ENCODE assay signal across 8 cellular contexts in the genomic region with DNA sequence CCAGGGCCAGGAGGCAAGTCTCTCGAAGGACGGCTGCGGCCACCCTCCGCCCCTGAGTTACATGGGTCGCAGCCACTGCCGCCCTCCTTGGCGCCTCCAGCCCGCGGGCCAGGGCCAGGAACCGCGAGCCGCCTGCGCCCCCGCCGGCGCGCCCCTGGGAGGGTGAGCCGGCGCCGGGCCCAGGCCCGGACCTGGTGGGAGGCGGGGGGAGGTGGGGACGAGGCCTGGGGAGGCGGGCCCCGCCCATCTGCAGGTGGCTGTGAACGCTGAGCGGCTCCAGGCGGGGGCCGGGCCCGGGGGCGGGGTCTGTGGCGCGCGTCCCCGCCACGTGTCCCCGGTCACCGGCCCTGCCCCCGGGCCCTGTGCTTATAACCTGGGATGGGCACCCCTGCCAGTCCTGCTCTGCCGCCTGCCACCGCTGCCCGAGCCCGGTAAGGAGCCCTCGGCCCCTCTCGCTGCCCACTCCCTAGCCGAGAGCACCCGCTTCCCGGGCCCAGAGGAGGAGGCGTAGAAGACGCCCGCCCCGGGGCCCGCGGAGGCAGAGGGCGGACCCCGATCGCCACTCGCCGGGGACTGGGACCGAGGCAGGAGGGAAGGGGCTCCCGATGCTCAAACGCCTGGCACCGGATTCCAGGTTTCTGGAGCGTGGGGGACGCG. TPM values are rescaled to one million over a fixed set of nuclear protein-coding genes. Genes with fewer than 3 reads are reported as not detected.
DNase-seq lines count a peak whose midpoint lies in the region; ATAC-seq and TF ChIP-seq lines count a peak whose summit lies in the region.

Gene ASS1, plus strand, starts transcription at position 397 of the 657 bp plus-strand sequence. CDS start 7,268 bp downstream, outside the sequence.

- peak; percentile 55 for DNase-seq in DMS79 treated with DMSO at 0.1 percent for 48 hours (lab: John Stamatoyannopoulos, UW)
- DNase-seq in NCI-H2171 (lab: John Stamatoyannopoulos, UW): peak; percentile 66
- DNase-seq in activated CD8-positive, alpha-beta memory T cell treated with anti-CD3 and anti-CD28 coated beads, Interleukin-2, amount 50 U/mL, for 48 hours: peak; percentile 70
- DNase-seq in esophagus squamous epithelium (lab: John Stamatoyannopoulos, UW): no peak
- DNase-seq in natural killer cell treated with Interleukin-12 subunit alpha and Interleukin-12 subunit beta and Interleukin-15 and Interleukin-18, amount 100 ng/mL, for 72 hours (ENCODE audit: low spot score): no peak
- no peak for DNase-seq in NCI-H446 treated with DMSO at 0.1 percent for 48 hours (lab: John Stamatoyannopoulos, UW)

- H3K4me1 ChIP-seq in esophagus squamous epithelium: peaks cover 36 to 52% (median 40%) of the 10 kb centered on the region in 3 donors

- peak within 1 kb of the TSS; percentile 46 to 79 (median 58) for H3K4me3 ChIP-seq in esophagus squamous epithelium

- intact Hi-C loops in esophagus squamous epithelium (cut with DNase I): no loop called here

- H3K27me3 Mint-ChIP-seq in natural killer cell treated with Interleukin-12 subunit alpha and Interleukin-12 subunit beta and Interleukin-15 and Interleukin-18, amount 100 ng/mL, for 72 hours: peaks cover 8 to 15% of the 10 kb centered on the region in 2 donors

- TF ChIP-seq CTCF in esophagus squamous epithelium (IDR thresholded peaks at IDR 0.05): no peak

- WGBS in esophagus squamous epithelium, 2 donors: 0% methylated on average over 2 of the region's 66 CpGs; no CpG with 5 or more reads in 1 of the 2 donors

- H3K36me3 Mint-ChIP-seq in natural killer cell treated with Interleukin-12 subunit alpha and Interleukin-12 subunit beta and Interleukin-15 and Interleukin-18, amount 100 ng/mL, for 72 hours: peaks cover 7% of the 10 kb centered on the region

- H3K4me3 Mint-ChIP-seq in natural killer cell treated with Interleukin-12 subunit alpha and Interleukin-12 subunit beta and Interleukin-15 and Interleukin-18, amount 100 ng/mL, for 72 hours: peak within 1 kb of the TSS; percentile 50

- peak in 2 of 4 donors; percentile 32 to 63 for TF ChIP-seq POLR2A in esophagus squamous epithelium (IDR thresholded peaks at IDR 0.05)

- no peak within 1 kb of the TSS for H3K27ac Mint-ChIP-seq in natural killer cell treated with Interleukin-12 subunit alpha and Interleukin-12 subunit beta and Interleukin-15 and Interleukin-18, amount 100 ng/mL, for 72 hours

- H3K27ac ChIP-seq in esophagus squamous epithelium (peak within 1 kb of the TSS; percentile 79 to 86 (median 83)), temporal lobe (ENCODE audit: low read depth, low read length) (peak within 1 kb of the TSS; percentile 27)

- no peaks in the 10 kb centered on the region for H3K36me3 ChIP-seq in esophagus squamous epithelium

- peaks cover 0 to 23% (median 4%) of the 10 kb centered on the region in 3 donors for H3K9me3 ChIP-seq in esophagus squamous epithelium

- peaks cover 0 to 39% (median 1%) of the 10 kb centered on the region in 4 donors for H3K27me3 ChIP-seq in esophagus squamous epithelium

- peaks cover 4% of the 10 kb centered on the region for H3K9me3 Mint-ChIP-seq in natural killer cell treated with Interleukin-12 subunit alpha and Interleukin-12 subunit beta and Interleukin-15 and Interleukin-18, amount 100 ng/mL, for 72 hours

- H3K4me1 Mint-ChIP-seq in natural killer cell treated with Interleukin-12 subunit alpha and Interleukin-12 subunit beta and Interleukin-15 and Interleukin-18, amount 100 ng/mL, for 72 hours (ENCODE audit: low read depth in 2 of 2): peaks cover 0 to 3% of the 10 kb centered on the region in 2 donors

- peak; percentile 46 to 61 for ATAC-seq in natural killer cell treated with Interleukin-12 subunit alpha and Interleukin-12 subunit beta and Interleukin-15 and Interleukin-18, amount 100 ng/mL, for 72 hours
- no peak for ATAC-seq in GM19023 (IDR thresholded peaks at IDR 0.05; ENCODE audit: unreplicated experiment)

RNA-seq across cellular contexts. Expression of gene ASS1, which starts in this region (rescaled TPM):
- 100 to 1,000 TPM in 2 of 4 donors, 10 to 100 TPM in 2; 33.5 to 203 (median 85.2) TPM for total RNA-seq in esophagus squamous epithelium
- not detected for total RNA-seq in natural killer cell treated with Interleukin-12 subunit alpha and Interleukin-12 subunit beta and Interleukin-15 and Interleukin-18, amount 100 ng/mL, for 72 hours
- total RNA-seq in temporal lobe: 16.2 TPM

Comparison
In these comparisons a context has a peak if more than half of its experiments do, and no peak if none do; other contexts are left out.
1. RNA of gene ASS1 (total RNA-seq): 33.5 to 203 TPM in esophagus squamous epithelium and 16.2 TPM in temporal lobe (single experiment); not detected in natural killer cell treated with Interleukin-12 subunit alpha and Interleukin-12 subunit beta and Interleukin-15 and Interleukin-18, amount 100 ng/mL, for 72 hours; every median in the first group is over 10 times any median in the second.
2. Peak in ATAC-seq in natural killer cell treated with Interleukin-12 subunit alpha and Interleukin-12 subunit beta and Interleukin-15 and Interleukin-18, amount 100 ng/mL, for 72 hours; RNA of the gene not detected or under 1 TPM.
3. DNase-seq: peak in DMS79 treated with DMSO at 0.1 percent for 48 hours (single experiment), NCI-H2171 (single experiment) and activated CD8-positive, alpha-beta memory T cell treated with anti-CD3 and anti-CD28 coated beads, Interleukin-2, amount 50 U/mL, for 48 hours (single experiment); none in esophagus squamous epithelium (single experiment), natural killer cell treated with Interleukin-12 subunit alpha and Interleukin-12 subunit beta and Interleukin-15 and Interleukin-18, amount 100 ng/mL, for 72 hours (single experiment) and NCI-H446 treated with DMSO at 0.1 percent for 48 hours (single experiment).